ENCODE assay signal across 21 cellular contexts in genomic region chr4:93605163-93605562, GRCh38.
"Had no signal": no experiment of that assay in that cellular context is flagged by ENCODE, and none has a peak within 500 bp of the region (broad histone marks: within the 10 kb centered on the region; RNA-seq: fewer than 3 reads in every experiment).

No MANE protein-coding gene starts in this region.

- H3K36me3 Mint-ChIP-seq: activated naive CD4-positive, alpha-beta T cell treated with anti-CD3 and anti-CD28 coated beads, Interleukin-2, amount 50 U/mL, for 72 hours; immature natural killer cell; stimulated activated memory B cell treated with anti-CD40 and anti-IgM and Interleukin-4, amounts not matched to agents 10 μg/mL and 1 μg/mL and 100 μg/mL, for 72 hours had no signal

- H3K27me3 Mint-ChIP-seq: activated CD4-positive, alpha-beta T cell treated with anti-CD3 and anti-CD28 coated beads, Interleukin-2, amount 10 ng/mL, durations not matched to agents 7 days and 5 days; dendritic cell treated with granulocyte-macrophage colony-stimulating factor and Interleukin-4, amounts not matched to agents 40 ng/mL and 50 ng/mL, for 4 days; stimulated activated memory B cell treated with anti-CD40 and anti-IgM and Interleukin-4, amounts not matched to agents 10 μg/mL and 1 μg/mL and 100 μg/mL, for 72 hours had no signal

- H3K27ac Mint-ChIP-seq: activated CD4-positive, alpha-beta T cell treated with anti-CD3 and anti-CD28 coated beads, Interleukin-2, amount 10 ng/mL, durations not matched to agents 7 days and 5 days; activated naive CD4-positive, alpha-beta T cell treated with anti-CD3 and anti-CD28 coated beads, Interleukin-2, amount 50 U/mL, for 72 hours; dendritic cell treated with granulocyte-macrophage colony-stimulating factor and Interleukin-4, amounts not matched to agents 40 ng/mL and 50 ng/mL, for 4 days; immature natural killer cell; nephron; stimulated activated memory B cell treated with anti-CD40 and anti-IgM and Interleukin-4, amounts not matched to agents 10 μg/mL and 1 μg/mL and 100 μg/mL, for 72 hours had no signal

- H3K4me1 Mint-ChIP-seq: activated CD4-positive, alpha-beta T cell treated with anti-CD3 and anti-CD28 coated beads, Interleukin-2, amount 10 ng/mL, durations not matched to agents 7 days and 5 days; immature natural killer cell; nephron; stimulated activated memory B cell treated with anti-CD40 and anti-IgM and Interleukin-4, amounts not matched to agents 10 μg/mL and 1 μg/mL and 100 μg/mL, for 72 hours had no signal

- H3K4me3 Mint-ChIP-seq: activated CD4-positive, alpha-beta T cell treated with anti-CD3 and anti-CD28 coated beads, Interleukin-2, amount 10 ng/mL, durations not matched to agents 7 days and 5 days; dendritic cell treated with granulocyte-macrophage colony-stimulating factor and Interleukin-4, amounts not matched to agents 40 ng/mL and 50 ng/mL, for 4 days; immature natural killer cell; nephron; stimulated activated memory B cell treated with anti-CD40 and anti-IgM and Interleukin-4, amounts not matched to agents 10 μg/mL and 1 μg/mL and 100 μg/mL, for 72 hours had no signal

- DNase-seq: activated CD4-positive, alpha-beta T cell treated with anti-CD3 and anti-CD28 coated beads, Interleukin-2, amount 10 ng/mL, durations not matched to agents 7 days and 5 days; activated CD8-positive, alpha-beta memory T cell treated with anti-CD3 and anti-CD28 coated beads, Interleukin-2, amount 50 U/mL, for 48 hours; activated gamma-delta T cell treated with Interleukin-2 at 50 U/mL for 16 hours; activated T-cell treated with anti-CD3 and anti-CD28 coated beads, Interleukin-2, amount 50 U/mL, for 48 hours; adrenal gland; effector CD8-positive, alpha-beta T cell; esophagus squamous epithelium; immature natural killer cell; kidney glomerular epithelial cell; left ventricle myocardium inferior; mammary epithelial cell; midbrain; sigmoid colon; stimulated activated CD4-positive, alpha-beta T cell treated with anti-CD3 and anti-CD28 coated beads, Interleukin-4, amount 100 ng/mL, for 4 hours; upper lobe of left lung had no signal

- ATAC-seq: activated CD4-positive, CD25-positive, alpha-beta regulatory T cell treated with anti-CD3 and anti-CD28 coated beads, Interleukin-2, amount 50 U/mL, for 24 hours; activated naive CD4-positive, alpha-beta T cell treated with anti-CD3 and anti-CD28 coated beads, Interleukin-2, amount 50 U/mL, for 72 hours; stimulated activated memory B cell treated with anti-CD40 and anti-IgM and Interleukin-4, amounts not matched to agents 10 μg/mL and 1 μg/mL and 100 μg/mL, for 72 hours had no signal

- H3K4me3 ChIP-seq: adrenal gland, esophagus squamous epithelium, left ventricle myocardium inferior, sigmoid colon, thoracic aorta, upper lobe of left lung had no signal
